In the genomic region with DNA sequence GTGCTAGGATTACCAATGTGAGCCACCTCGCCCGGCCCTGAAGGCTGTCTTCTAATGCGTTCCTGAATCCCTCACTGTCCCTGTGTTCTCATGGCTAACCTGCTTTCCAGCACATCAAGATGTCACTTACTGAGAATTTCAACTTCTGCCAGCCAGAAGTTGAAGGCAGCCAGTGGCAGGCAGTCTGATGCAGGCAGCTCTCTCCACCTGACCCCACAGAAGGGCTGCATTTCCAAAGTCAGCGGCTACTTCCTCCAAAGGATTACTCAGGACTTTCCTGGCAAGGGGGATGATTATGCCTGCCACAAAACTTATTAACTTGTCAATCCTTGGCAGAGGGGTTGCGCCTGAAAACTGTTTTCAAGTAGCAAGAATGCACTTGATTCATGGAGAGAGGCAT, we compare ENCODE assay signal across 32 cellular contexts.
A peak's percentile ranks its signal among the peaks of the same experiment; 100 is the strongest.
DNase-seq lines count a peak whose midpoint lies in the region; ATAC-seq, FAIRE-seq and TF ChIP-seq lines count a peak whose summit lies in the region.
"Had no signal": no experiment of that assay in that cellular context is flagged by ENCODE, and none has a peak within 500 bp of the region (broad histone marks: within the 10 kb centered on the region; RNA-seq: fewer than 3 reads in every experiment).

No MANE protein-coding gene starts in this region.

- no peaks in the 10 kb centered on the region for H3K27me3 Mint-ChIP-seq in astrocyte (ENCODE audit: low read depth, unreplicated experiment)
- no peaks in the 10 kb centered on the region for H3K27me3 Mint-ChIP-seq in progenitor cell of endocrine pancreas
- H3K27me3 Mint-ChIP-seq: CD4-positive, alpha-beta memory T cell had no signal

- no peak overlapping the region for H3K4me2 ChIP-seq in astrocyte (ENCODE audit: low read length)
- H3K4me2 ChIP-seq: A549 had no signal

- FAIRE-seq in astrocyte (lab: Jason Lieb, UNC) (no peak), HTR-8/SVneo (lab: Jason Lieb, UNC) (no peak)
- FAIRE-seq: A549, kidney had no signal

- H3K9me3 ChIP-seq in astrocyte (ENCODE audit: insufficient read depth, low read depth, low read length), result no peaks in the 10 kb centered on the region
- H3K9me3 ChIP-seq in lung (ENCODE audit: control insufficient read depth in 2 of 2, insufficient read depth in 1 of 2, low read length in 1 of 2), result peaks cover 0 to 1% of the 10 kb centered on the region in 2 donors
- H3K9me3 ChIP-seq: prostate gland had no signal

- no peaks in the 10 kb centered on the region for H3K4me1 Mint-ChIP-seq in astrocyte (ENCODE audit: low read depth, unreplicated experiment)
- H3K4me1 Mint-ChIP-seq in progenitor cell of endocrine pancreas (ENCODE audit: low read depth), result peaks cover 1% of the 10 kb centered on the region
- H3K4me1 Mint-ChIP-seq: CD4-positive, alpha-beta memory T cell; stimulated activated effector memory CD8-positive, alpha-beta T cell treated with anti-CD3 and anti-CD28 coated beads, Interleukin-12 subunit alpha, Interleukin-12 subunit beta, amount 100 ng/mL, for 72 hours had no signal

- H3K4me3 Mint-ChIP-seq in astrocyte (ENCODE audit: unreplicated experiment) (no peak overlapping the region), progenitor cell of endocrine pancreas (ENCODE audit: low read depth) (no peak overlapping the region)
- H3K4me3 Mint-ChIP-seq: activated T-cell treated with anti-CD3 and anti-CD28 coated beads, Interleukin-2, amount 50 U/mL, for 72 hours; CD4-positive, alpha-beta memory T cell; neural crest cell; stimulated activated effector memory CD8-positive, alpha-beta T cell treated with anti-CD3 and anti-CD28 coated beads, Interleukin-12 subunit alpha, Interleukin-12 subunit beta, amount 100 ng/mL, for 72 hours had no signal

- H3K27me3 ChIP-seq in astrocyte (ENCODE audit: insufficient read depth, low read length) (no peaks in the 10 kb centered on the region), lung (ENCODE audit: control insufficient read depth, insufficient read depth) (no peaks in the 10 kb centered on the region)
- H3K27me3 ChIP-seq: upper lobe of left lung had no signal

- H3K27ac ChIP-seq in astrocyte (ENCODE audit: low read depth, low read length), result no peak overlapping the region
- H3K27ac ChIP-seq in lung (ENCODE audit: low read depth in 1 of 2, low read length in 1 of 2), result no peak overlapping the region
- H3K27ac ChIP-seq: A549, prostate gland, upper lobe of left lung had no signal

- no peak overlapping the region for H3K9ac ChIP-seq in astrocyte (ENCODE audit: low read length)

- peak; percentile 41 for ATAC-seq in lung (ENCODE audit: insufficient read depth, low FRiP score)
- no peak for ATAC-seq in HG03045 (IDR thresholded peaks at IDR 0.05; ENCODE audit: unreplicated experiment)
- ATAC-seq: A549; activated T-cell treated with anti-CD3 and anti-CD28 coated beads, Interleukin-2, amount 50 U/mL, for 72 hours; esophagus mucosa; stimulated activated effector memory CD8-positive, alpha-beta T cell treated with anti-CD3 and anti-CD28 coated beads, Interleukin-12 subunit alpha, Interleukin-12 subunit beta, amount 100 ng/mL, for 72 hours had no signal

- H3K36me3 Mint-ChIP-seq in astrocyte (ENCODE audit: low read depth, unreplicated experiment) (no peaks in the 10 kb centered on the region), progenitor cell of endocrine pancreas (ENCODE audit: insufficient read depth) (peaks cover 1% of the 10 kb centered on the region)
- H3K36me3 Mint-ChIP-seq: CD4-positive, alpha-beta memory T cell; stimulated activated effector memory CD8-positive, alpha-beta T cell treated with anti-CD3 and anti-CD28 coated beads, Interleukin-12 subunit alpha, Interleukin-12 subunit beta, amount 100 ng/mL, for 72 hours had no signal

- H3K36me3 ChIP-seq in astrocyte (ENCODE audit: insufficient read depth, low read length) (no peaks in the 10 kb centered on the region), lung (ENCODE audit: control insufficient read depth in 2 of 2, insufficient read depth in 2 of 2, low read length in 2 of 2) (no peaks in the 10 kb centered on the region)
- H3K36me3 ChIP-seq: prostate gland, upper lobe of left lung had no signal

- H3K79me2 ChIP-seq in astrocyte (ENCODE audit: insufficient read depth, low read length), result no peaks in the 10 kb centered on the region

- H3K4me1 ChIP-seq in astrocyte (ENCODE audit: insufficient read depth, low read length), result no peaks in the 10 kb centered on the region
- H3K4me1 ChIP-seq in lung (ENCODE audit: control insufficient read depth in 2 of 2, insufficient read depth in 2 of 2, low read length in 2 of 2), result no peaks in the 10 kb centered on the region
- H3K4me1 ChIP-seq: A549, prostate gland, upper lobe of left lung had no signal

- WGBS in lung, 2 donors, result 67 to 76% methylated on average over 5 of the region's 5 CpGs

- H3K4me3 ChIP-seq in AG10803 (ENCODE audit: low read length), result no peak overlapping the region
- no peak overlapping the region for H3K4me3 ChIP-seq in astrocyte (ENCODE audit: insufficient read depth, low read depth, low read length)
- no peak overlapping the region for H3K4me3 ChIP-seq in lung
- H3K4me3 ChIP-seq: A549, prostate gland, upper lobe of left lung had no signal

- H3K27ac Mint-ChIP-seq in astrocyte (ENCODE audit: unreplicated experiment), result no peak overlapping the region
- no peak overlapping the region for H3K27ac Mint-ChIP-seq in progenitor cell of endocrine pancreas
- H3K27ac Mint-ChIP-seq: activated T-cell treated with anti-CD3 and anti-CD28 coated beads, Interleukin-2, amount 50 U/mL, for 72 hours; CD4-positive, alpha-beta memory T cell; stimulated activated effector memory CD8-positive, alpha-beta T cell treated with anti-CD3 and anti-CD28 coated beads, Interleukin-12 subunit alpha, Interleukin-12 subunit beta, amount 100 ng/mL, for 72 hours had no signal

- H3K9me3 Mint-ChIP-seq in astrocyte (ENCODE audit: unreplicated experiment) (peaks cover 5% of the 10 kb centered on the region), progenitor cell of endocrine pancreas (ENCODE audit: low read depth) (peaks cover 8% of the 10 kb centered on the region)

- TF ChIP-seq CTCF in AG10803 (conservative IDR thresholded peaks at IDR 0.05; ENCODE audit: low read length), result no peak
- TF ChIP-seq CTCF in astrocyte (IDR thresholded peaks at IDR 0.05; ENCODE audit: insufficient read depth, low read depth, low read length), result no peak
- no peak for TF ChIP-seq CTCF in lung (IDR thresholded peaks at IDR 0.05; ENCODE audit: control extremely low read depth, extremely low read depth)
- no peak for TF ChIP-seq CTCF in progenitor cell of endocrine pancreas (IDR thresholded peaks at IDR 0.05; ENCODE audit: unreplicated experiment)

- no peak overlapping the region for H2AFZ ChIP-seq in astrocyte (ENCODE audit: low read depth, low read length)

- no peaks in the 10 kb centered on the region for H4K20me1 ChIP-seq in astrocyte (ENCODE audit: insufficient read depth, low read length)

- DNase-seq in AG10803 (ENCODE audit: low read depth), result peak; percentile 66
- DNase-seq in astrocyte (ENCODE audit: low read depth), result peak; percentile 63
- DNase-seq in lung (ENCODE audit: low spot score), result peak; percentile 32
- peak; percentile 29 for DNase-seq in renal cortical epithelial cell (ENCODE audit: low read depth)
- no peak for DNase-seq in NCI-H2196 treated with DMSO at 0.1 percent for 48 hours (lab: John Stamatoyannopoulos, UW; ENCODE audit: unreplicated experiment)
- DNase-seq in progenitor cell of endocrine pancreas (ENCODE audit: low spot score, unreplicated experiment), result no peak
- DNase-seq in HTR-8/SVneo (ENCODE audit: insufficient read length, low spot score), result no peak
- DNase-seq: activated CD4-positive, alpha-beta T cell treated with anti-CD3 and anti-CD28 coated beads, Interleukin-2, amount 50 U/mL, for 48 hours; activated CD4-positive, CD25-positive, alpha-beta regulatory T cell treated with anti-CD3 and anti-CD28 coated beads, Interleukin-2, amount 50 U/mL, for 72 hours; activated naive CD4-positive, alpha-beta T cell; activated T-cell treated with anti-CD3 and anti-CD28 coated beads, Interleukin-2, amount 50 U/mL, for 72 hours; AML-193; CD4-positive, alpha-beta memory T cell; cerebellar nuclear complex; dermis blood vessel endothelial cell; DMS 273 treated with DMSO at 0.1 percent for 48 hours; KBM-7; kidney; mammary epithelial cell; NCI-H1105 treated with DMSO at 0.1 percent for 48 hours; NCI-H2029; NCI-H345; NCI-H69; Right ventricle myocardium superior; T-helper 2 cell; upper lobe of left lung had no signal

Comparison
In these comparisons a context has a peak if more than half of its experiments do, and no peak if none do; other contexts are left out.
1. DNase-seq: peak in AG10803 (single experiment), astrocyte (single experiment), lung (single experiment) and renal cortical epithelial cell (single experiment); none in NCI-H2196 treated with DMSO at 0.1 percent for 48 hours (single experiment), progenitor cell of endocrine pancreas (single experiment) and HTR-8/SVneo (single experiment).